ENCODE assay signal across 26 cellular contexts in the genomic region with DNA sequence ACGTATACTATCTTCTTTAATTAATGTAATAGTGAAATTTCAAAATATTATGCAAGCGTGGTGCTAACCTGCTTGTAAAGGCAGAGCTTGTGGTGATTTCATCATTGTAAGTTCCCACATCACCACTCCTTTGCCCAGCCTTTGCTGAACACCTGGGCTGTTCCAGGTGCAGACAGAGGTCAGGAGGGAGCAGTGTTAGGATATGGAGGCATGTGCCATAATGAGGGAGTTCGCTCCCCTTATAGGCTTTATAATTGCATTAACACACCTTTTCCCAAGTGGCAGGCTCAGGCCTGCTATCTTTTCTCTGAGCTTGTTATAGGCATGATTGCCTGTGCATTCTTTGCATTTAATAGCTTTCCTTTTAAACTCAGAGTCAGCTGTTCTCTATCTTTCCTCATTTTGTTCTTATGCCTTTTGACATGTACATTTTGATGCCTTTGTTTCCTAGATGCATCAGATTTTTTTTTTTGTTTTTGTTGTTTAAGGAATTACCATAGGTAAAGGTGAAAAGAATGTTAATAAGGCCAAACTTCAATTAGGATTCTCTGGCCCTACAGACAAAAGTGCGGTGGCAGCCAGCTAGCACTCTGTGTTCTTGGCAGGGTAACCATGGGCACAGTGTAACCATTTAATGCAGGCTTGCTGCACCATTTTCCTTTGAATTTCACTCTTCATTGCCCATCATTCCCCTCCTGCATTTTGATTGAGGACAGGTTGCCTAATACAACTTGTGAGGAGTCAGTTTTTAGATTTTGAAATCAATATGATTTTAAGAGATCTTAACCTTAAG. TPM values are rescaled to one million over a fixed set of nuclear protein-coding genes. Genes with fewer than 3 reads are reported as not detected.
DNase-seq lines count a peak whose midpoint lies in the region; ATAC-seq and TF ChIP-seq lines count a peak whose summit lies in the region.
"Had no signal": no experiment of that assay in that cellular context is flagged by ENCODE, and none has a peak within 500 bp of the region (broad histone marks: within the 10 kb centered on the region; RNA-seq: fewer than 3 reads in every experiment).

No MANE protein-coding gene starts in this region.

- H3K27ac ChIP-seq in angular gyrus (ENCODE audit: low read depth, low read length) (peak overlapping the region; percentile 52), esophagus squamous epithelium (peak overlapping the region; percentile 59 to 88 (median 75)), substantia nigra (ENCODE audit: low read depth, low read length, poor library complexity, severe bottlenecking) (peak overlapping the region; percentile 4)
- H3K27ac ChIP-seq: cardiac muscle cell, KMS-11, spleen, thyroid gland had no signal

- H3K9me3 Mint-ChIP-seq in activated T-helper 2 cell treated with anti-CD3 and anti-CD28 coated beads, Interferon-gamma antibody, Interleukin-2, Interleukin-4, amounts not matched to agents 10 μg/mL and 5 μg/mL and 100 μg/mL, durations not matched to agents 14 hours and 24 hours and 36 hours, result no peaks in the 10 kb centered on the region
- H3K9me3 Mint-ChIP-seq: activated CD4-positive, alpha-beta memory T cell treated with anti-CD3 and anti-CD28 coated beads, Interleukin-2, amount 10 ng/mL, durations not matched to agents 7 days and 5 days; HFFc6; memory B cell; WTC11 had no signal

- intact Hi-C loops in esophagus squamous epithelium (cut with DNase I), result no loop called here
- intact Hi-C loops in activated T-helper 2 cell treated with anti-CD3 and anti-CD28 coated beads, Interferon-gamma antibody, Interleukin-2, Interleukin-4, amounts not matched to agents 10 μg/mL and 5 μg/mL and 100 μg/mL, durations not matched to agents 14 hours and 24 hours and 36 hours (cut with micrococcal nuclease), result no loop called here

- no peaks in the 10 kb centered on the region for H3K27me3 Mint-ChIP-seq in activated T-helper 2 cell treated with anti-CD3 and anti-CD28 coated beads, Interferon-gamma antibody, Interleukin-2, Interleukin-4, amounts not matched to agents 10 μg/mL and 5 μg/mL and 100 μg/mL, durations not matched to agents 14 hours and 24 hours and 36 hours (ENCODE audit: low read depth)
- H3K27me3 Mint-ChIP-seq: activated CD4-positive, alpha-beta memory T cell treated with anti-CD3 and anti-CD28 coated beads, Interleukin-2, amount 10 ng/mL, durations not matched to agents 7 days and 5 days; B cell; memory B cell had no signal

- H3K4me1 ChIP-seq in esophagus squamous epithelium, result peaks cover 0 to 54% (median 27%) of the 10 kb centered on the region in 3 donors
- H3K4me1 ChIP-seq: thyroid gland had no signal

- peak; percentile 4 for DNase-seq in NCI-H2171 treated with DMSO at 0.1 percent for 48 hours (lab: John Stamatoyannopoulos, UW)
- DNase-seq in NCI-H2171 (lab: John Stamatoyannopoulos, UW), result no peak
- DNase-seq in esophagus squamous epithelium (lab: John Stamatoyannopoulos, UW), result no peak
- peak in 17 of 49 donors; percentile 2 to 48 (median 16) for DNase-seq in substantia nigra (lab: John Stamatoyannopoulos, UW)
- no peak for DNase-seq in activated T-helper 2 cell treated with anti-CD3 and anti-CD28 coated beads, Interferon-gamma antibody, Interleukin-2, Interleukin-4, amounts not matched to agents 10 μg/mL and 5 μg/mL and 100 μg/mL, durations not matched to agents 14 hours and 24 hours and 36 hours (ENCODE audit: low spot score)
- DNase-seq: activated CD4-positive, alpha-beta memory T cell treated with anti-CD3 and anti-CD28 coated beads, Interleukin-2, amount 10 ng/mL, durations not matched to agents 7 days and 5 days; activated gamma-delta T cell treated with Interleukin-2 at 50 U/mL for 16 hours; foreskin melanocyte; HFFc6; islet precursor cell; MV-4-11; NCI-H187 treated with DMSO at 0.1 percent for 48 hours; occipital lobe; spleen; stimulated activated CD4-positive, alpha-beta T cell treated with anti-CD3 and anti-CD28 coated beads, Interleukin-4, amount 100 ng/mL, for 1 hour; stimulated activated naive CD4-positive, alpha-beta T cell; thyroid gland had no signal

- no peak overlapping the region for H3K4me3 Mint-ChIP-seq in activated T-helper 2 cell treated with anti-CD3 and anti-CD28 coated beads, Interferon-gamma antibody, Interleukin-2, Interleukin-4, amounts not matched to agents 10 μg/mL and 5 μg/mL and 100 μg/mL, durations not matched to agents 14 hours and 24 hours and 36 hours (ENCODE audit: low read depth)
- H3K4me3 Mint-ChIP-seq: activated CD4-positive, alpha-beta memory T cell treated with anti-CD3 and anti-CD28 coated beads, Interleukin-2, amount 10 ng/mL, durations not matched to agents 7 days and 5 days; B cell; HFFc6; memory B cell; WTC11 had no signal

- TF ChIP-seq CTCF in esophagus squamous epithelium (IDR thresholded peaks at IDR 0.05), result no peak

- peaks cover 0 to 32% (median 5%) of the 10 kb centered on the region in 3 donors for H3K36me3 ChIP-seq in esophagus squamous epithelium
- H3K36me3 ChIP-seq: cardiac muscle cell, thyroid gland had no signal

- no peaks in the 10 kb centered on the region for H3K27me3 ChIP-seq in esophagus squamous epithelium
- H3K27me3 ChIP-seq: cardiac muscle cell, spleen, thyroid gland had no signal

- WGBS in esophagus squamous epithelium, 2 donors, result 44 to 67% methylated on average over 4 of the region's 4 CpGs

- no peaks in the 10 kb centered on the region for H3K4me1 Mint-ChIP-seq in activated T-helper 2 cell treated with anti-CD3 and anti-CD28 coated beads, Interferon-gamma antibody, Interleukin-2, Interleukin-4, amounts not matched to agents 10 μg/mL and 5 μg/mL and 100 μg/mL, durations not matched to agents 14 hours and 24 hours and 36 hours (ENCODE audit: low read depth)
- H3K4me1 Mint-ChIP-seq: activated CD4-positive, alpha-beta memory T cell treated with anti-CD3 and anti-CD28 coated beads, Interleukin-2, amount 10 ng/mL, durations not matched to agents 7 days and 5 days; B cell; memory B cell had no signal

- no peak for TF ChIP-seq POLR2A in esophagus squamous epithelium (IDR thresholded peaks at IDR 0.05)

- H3K4me3 ChIP-seq in esophagus squamous epithelium, result no peak overlapping the region
- H3K4me3 ChIP-seq: cardiac muscle cell, spleen, thyroid gland had no signal

- H3K27ac Mint-ChIP-seq in activated T-helper 2 cell treated with anti-CD3 and anti-CD28 coated beads, Interferon-gamma antibody, Interleukin-2, Interleukin-4, amounts not matched to agents 10 μg/mL and 5 μg/mL and 100 μg/mL, durations not matched to agents 14 hours and 24 hours and 36 hours, result no peak overlapping the region
- H3K27ac Mint-ChIP-seq: activated CD4-positive, alpha-beta memory T cell treated with anti-CD3 and anti-CD28 coated beads, Interleukin-2, amount 10 ng/mL, durations not matched to agents 7 days and 5 days; B cell; HFFc6; memory B cell; WTC11 had no signal

- H3K36me3 Mint-ChIP-seq in activated T-helper 2 cell treated with anti-CD3 and anti-CD28 coated beads, Interferon-gamma antibody, Interleukin-2, Interleukin-4, amounts not matched to agents 10 μg/mL and 5 μg/mL and 100 μg/mL, durations not matched to agents 14 hours and 24 hours and 36 hours (ENCODE audit: low read depth), result no peaks in the 10 kb centered on the region
- H3K36me3 Mint-ChIP-seq: WTC11 had no signal

- no peak for ATAC-seq in activated CD4-positive, CD25-positive, alpha-beta regulatory T cell treated with anti-CD3 and anti-CD28 coated beads, Interleukin-2, amount 50 U/mL, for 24 hours
- ATAC-seq in HG03097 (IDR thresholded peaks at IDR 0.05; ENCODE audit: low FRiP score, unreplicated experiment), result no peak
- ATAC-seq: SK-N-SH treated with all-trans-retinoic acid at 6 μM for 48 hours, WTC11 had no signal

- H3K9me3 ChIP-seq in esophagus squamous epithelium, result no peaks in the 10 kb centered on the region
- H3K9me3 ChIP-seq: spleen, thyroid gland had no signal

RNA-seq across cellular contexts. Expression of a gene that starts 12.6 kb away (rescaled TPM):
- total RNA-seq in esophagus squamous epithelium, result 10 to 100 TPM in 3 of 4 donors, 1 to 10 TPM in 1; 7.8 to 16.2 (median 12.6) TPM
- total RNA-seq in activated T-helper 2 cell treated with anti-CD3 and anti-CD28 coated beads, Interferon-gamma antibody, Interleukin-2, Interleukin-4, amounts not matched to agents 10 μg/mL and 5 μg/mL and 100 μg/mL, durations not matched to agents 14 hours and 24 hours and 36 hours, result 3.0 and 4.6 TPM in 2 replicates

RNA-seq across cellular contexts. Expression of a gene that starts 36.9 kb away (rescaled TPM):
- 100 to 1,000 TPM in 1 of 4 donors, 10 to 100 TPM in 3; 50.5 to 110 (median 81.2) TPM for total RNA-seq in esophagus squamous epithelium
- 302 and 322 TPM in 2 replicates for total RNA-seq in activated T-helper 2 cell treated with anti-CD3 and anti-CD28 coated beads, Interferon-gamma antibody, Interleukin-2, Interleukin-4, amounts not matched to agents 10 μg/mL and 5 μg/mL and 100 μg/mL, durations not matched to agents 14 hours and 24 hours and 36 hours

Comparison
In these comparisons a context has a peak if more than half of its experiments do, and no peak if none do; other contexts are left out.
1. H3K27ac ChIP-seq: peak in every context shown above with its lines; median percentile 75 in esophagus squamous epithelium; 52 in angular gyrus; 4 in substantia nigra.